8 cellular contexts compared by ENCODE assay signal in the genomic region with DNA sequence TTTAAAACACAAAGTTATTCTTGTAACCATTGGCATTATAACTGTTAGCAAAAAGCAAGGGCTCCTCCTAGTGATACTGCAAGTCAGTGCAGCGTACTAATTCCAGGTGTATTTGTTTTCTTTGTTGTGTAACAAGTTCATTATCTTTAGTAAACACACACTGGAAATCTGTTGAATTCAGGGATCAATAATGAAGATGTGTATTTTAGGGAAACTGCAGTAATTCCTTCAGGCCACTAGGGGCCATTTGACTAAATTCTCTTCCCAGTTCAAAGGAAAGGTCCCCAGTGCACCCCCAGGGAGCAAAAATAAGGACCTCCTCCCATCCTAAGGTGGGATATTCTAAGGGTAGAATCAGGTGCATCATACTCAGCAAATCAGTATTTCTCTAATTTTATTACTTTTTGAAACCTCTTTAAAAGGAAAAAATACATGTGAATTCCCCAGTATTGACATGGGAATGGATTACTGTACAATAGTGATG.
A peak's percentile ranks its signal among the peaks of the same experiment; 100 is the strongest.
DNase-seq lines count a peak whose midpoint lies in the region; ATAC-seq and TF ChIP-seq lines count a peak whose summit lies in the region.

No MANE protein-coding gene starts in this region.

- TF ChIP-seq EP300 in transverse colon (IDR thresholded peaks at IDR 0.05; ENCODE audit: low read depth), result no peak

- intact Hi-C loops in OCI-LY7 (cut with micrococcal nuclease; ENCODE audit: unreplicated experiment), result no loop called here
- intact Hi-C loops in transverse colon (cut with DNase I; ENCODE audit: low total_unique reads), result no loop called here

- no peak for ATAC-seq in GM21447 (IDR thresholded peaks at IDR 0.05; ENCODE audit: unreplicated experiment)
- no peak for ATAC-seq in activated naive CD8-positive, alpha-beta T cell treated with anti-CD3 and anti-CD28 coated beads, Interleukin-2, amount 50 U/mL, for 24 hours

- H3K4me3 Mint-ChIP-seq in activated naive CD8-positive, alpha-beta T cell treated with anti-CD3 and anti-CD28 coated beads, Interleukin-2, amount 50 U/mL, for 24 hours, result no peak overlapping the region

- no peak overlapping the region for H2AFZ ChIP-seq in OCI-LY7 (ENCODE audit: low read length)

- H4K20me1 ChIP-seq in OCI-LY7 (ENCODE audit: insufficient read depth, low read length), result no peaks in the 10 kb centered on the region

- H3K27ac ChIP-seq in OCI-LY7 (ENCODE audit: low read depth, low read length, poor library complexity, severe bottlenecking), result no peak overlapping the region
- no peak overlapping the region for H3K27ac ChIP-seq in transverse colon

- H3K4me2 ChIP-seq in OCI-LY7 (ENCODE audit: low read length), result no peak overlapping the region

- in situ Hi-C loops in transverse colon (cut with MboI; ENCODE audit: low pct_ligation_motif_present in 1 of 4, low pct_unique_long_range_greater_than_20kb in 1 of 4, low sequenced_read_pairs in 3 of 4), result loop anchor here in 1 of 4 donors (25.0 kb wide), 1 partner anchor 468 kb away; no protein-coding TSS in a partner anchor

- CTCF ChIA-PET in OCI-LY7 (lab: Charles Lee; ENCODE audit: unreplicated experiment), result no interaction called here

- H3K9me3 ChIP-seq in OCI-LY7 (ENCODE audit: low read length), result no peaks in the 10 kb centered on the region
- H3K9me3 ChIP-seq in transverse colon, result no peaks in the 10 kb centered on the region

- H3K79me2 ChIP-seq in OCI-LY7 (ENCODE audit: insufficient read depth, low read depth, low read length), result no peaks in the 10 kb centered on the region

- DNase-seq in SIG-M5 treated with dmso at 0.1 percent for 504 hours (lab: John Stamatoyannopoulos, UW; ENCODE audit: unreplicated experiment) (peak; percentile 37), SIG-M5 (lab: John Stamatoyannopoulos, UW) (no peak), OCI-LY7 (ENCODE audit: low spot score) (peak; percentile 2), fibroblast of the aortic adventitia (ENCODE audit: low read depth) (peak; percentile 62), transverse colon (no peak), mucosa of gallbladder (ENCODE audit: low spot score) (no peak)
- DNase-seq in activated naive CD8-positive, alpha-beta T cell treated with anti-CD3 and anti-CD28 coated beads, Interleukin-2, amount 50 U/mL, for 24 hours, result no peak

- H3K27me3 ChIP-seq in transverse colon, result no peaks in the 10 kb centered on the region

- H3K27me3 Mint-ChIP-seq in activated naive CD8-positive, alpha-beta T cell treated with anti-CD3 and anti-CD28 coated beads, Interleukin-2, amount 50 U/mL, for 24 hours, result peaks cover 10% of the 10 kb centered on the region

- H3K4me1 Mint-ChIP-seq in activated naive CD8-positive, alpha-beta T cell treated with anti-CD3 and anti-CD28 coated beads, Interleukin-2, amount 50 U/mL, for 24 hours, result no peaks in the 10 kb centered on the region

- H3K36me3 Mint-ChIP-seq in activated naive CD8-positive, alpha-beta T cell treated with anti-CD3 and anti-CD28 coated beads, Interleukin-2, amount 50 U/mL, for 24 hours (ENCODE audit: low read depth), result no peaks in the 10 kb centered on the region

- no TSS peak for BruUV-seq in OCI-LY7 (replicated peaks; lab: Mats Ljungman, UMichigan)

- H3K9me3 Mint-ChIP-seq in activated naive CD8-positive, alpha-beta T cell treated with anti-CD3 and anti-CD28 coated beads, Interleukin-2, amount 50 U/mL, for 24 hours, result no peaks in the 10 kb centered on the region

- TF ChIP-seq CTCF in OCI-LY7 (conservative IDR thresholded peaks at IDR 0.05; ENCODE audit: low read length), result peak; percentile 76
- TF ChIP-seq CTCF in fibroblast of the aortic adventitia (IDR thresholded peaks at IDR 0.05; ENCODE audit: insufficient read depth, low read length), result peak; percentile 62
- peak; percentile 41 to 61 (median 44) for TF ChIP-seq CTCF in transverse colon (IDR thresholded peaks at IDR 0.05)

- TF ChIP-seq POLR2A in transverse colon (IDR thresholded peaks at IDR 0.05), result no peak

- POLR2A ChIA-PET in OCI-LY7 (lab: Charles Lee), result interaction anchor here (1.4 kb wide), 1 partner anchor 9 kb away, joined by 6 read pairs; no protein-coding TSS in a partner anchor

- WGBS in transverse colon (ENCODE audit: low coverage in 1 of 2), 2 donors, result 19 to 50% methylated on average over 1 of the region's 1 CpG

- H3K4me1 ChIP-seq in OCI-LY7 (ENCODE audit: insufficient read depth, low read length, poor library complexity, severe bottlenecking) (no peaks in the 10 kb centered on the region), transverse colon (no peaks in the 10 kb centered on the region)

- H3K36me3 ChIP-seq in OCI-LY7 (ENCODE audit: insufficient read depth, low read length) (no peaks in the 10 kb centered on the region), transverse colon (no peaks in the 10 kb centered on the region)

- H3K4me3 ChIP-seq in OCI-LY7 (ENCODE audit: low read depth, low read length, poor library complexity, severe bottlenecking) (no peak overlapping the region), fibroblast of the aortic adventitia (ENCODE audit: low read depth, low read length) (no peak overlapping the region), transverse colon (no peak overlapping the region)

- no peak overlapping the region for H3K27ac Mint-ChIP-seq in activated naive CD8-positive, alpha-beta T cell treated with anti-CD3 and anti-CD28 coated beads, Interleukin-2, amount 50 U/mL, for 24 hours

- H3K9me2 ChIP-seq in OCI-LY7 (ENCODE audit: insufficient read depth, low read length), result no peaks in the 10 kb centered on the region

Comparison
In these comparisons a context has a peak if more than half of its experiments do, and no peak if none do; other contexts are left out.
1. DNase-seq: peak in SIG-M5 treated with dmso at 0.1 percent for 504 hours (single experiment), OCI-LY7 (single experiment) and fibroblast of the aortic adventitia (single experiment); none in SIG-M5 (single experiment), transverse colon (single experiment), activated naive CD8-positive, alpha-beta T cell treated with anti-CD3 and anti-CD28 coated beads, Interleukin-2, amount 50 U/mL, for 24 hours (single experiment) and mucosa of gallbladder (single experiment).
2. Peak in every context shown above with its lines, with median percentiles within 50 percentile points of each other: CTCF ChIP-seq.